Comparison of ENCODE assay signal across 9 cellular contexts in genomic region chr7:104883248-104883717, GRCh38.
DNase-seq lines count a peak whose midpoint lies in the region; ATAC-seq and TF ChIP-seq lines count a peak whose summit lies in the region.
"Had no signal": no experiment of that assay in that cellular context is flagged by ENCODE, and none has a peak within 500 bp of the region (broad histone marks: within the 10 kb centered on the region; RNA-seq: fewer than 3 reads in every experiment).

No MANE protein-coding gene starts in this region.

- H3K4me3 ChIP-seq in Caco-2 (ENCODE audit: low read depth, low read length): no peak overlapping the region

- H3K27ac Mint-ChIP-seq in Caco-2 (ENCODE audit: unreplicated experiment): no peak overlapping the region
- H3K27ac Mint-ChIP-seq in memory B cell: no peak overlapping the region
- H3K27ac Mint-ChIP-seq: CD8-positive, alpha-beta memory T cell had no signal

- H3K36me3 Mint-ChIP-seq in Caco-2 (ENCODE audit: insufficient read depth, unreplicated experiment) (no peaks in the 10 kb centered on the region), memory B cell (no peaks in the 10 kb centered on the region)
- H3K36me3 Mint-ChIP-seq: CD8-positive, alpha-beta memory T cell had no signal

- H3K9me3 ChIP-seq in Caco-2: no peaks in the 10 kb centered on the region

- H3K27me3 Mint-ChIP-seq in Caco-2 (ENCODE audit: insufficient read depth, unreplicated experiment) (no peaks in the 10 kb centered on the region), memory B cell (peaks cover 11% of the 10 kb centered on the region)

- peak; percentile 22 for ATAC-seq in GM21528 (IDR thresholded peaks at IDR 0.05; ENCODE audit: low FRiP score, unreplicated experiment)
- peak; percentile 39 for ATAC-seq in SK-N-SH treated with all-trans-retinoic acid at 6 μM for 48 hours
- ATAC-seq in memory B cell (ENCODE audit: low read depth): peak; percentile 11

- POLR2A ChIA-PET in Caco-2 (lab: Charles Lee): no interaction called here

- intact Hi-C loops in Caco-2 (cut with micrococcal nuclease; ENCODE audit: unreplicated experiment): loop anchor here (1.0 kb wide), 1 partner anchor 35 kb away; no protein-coding TSS in a partner anchor

- CTCF ChIA-PET in Caco-2 (lab: Charles Lee): interaction anchor here (1.0 to 2.3 kb wide), 7 partner anchors 9 to 121 kb away, joined by 3 to 51 read pairs (median 6); no protein-coding TSS in a partner anchor

- H3K36me3 ChIP-seq in Caco-2 (ENCODE audit: control insufficient read depth, insufficient read depth, low read length): no peaks in the 10 kb centered on the region

- H3K4me1 Mint-ChIP-seq in Caco-2 (ENCODE audit: low read depth, unreplicated experiment) (peaks cover 6% of the 10 kb centered on the region), memory B cell (peaks cover 11% of the 10 kb centered on the region)

- H3K4me1 ChIP-seq in Caco-2: 0 out of 2 replicates have a peak, but pooled peaks cover 4% of the 10 kb centered on the region

- H3K9me3 Mint-ChIP-seq in Caco-2 (ENCODE audit: unreplicated experiment) (no peaks in the 10 kb centered on the region), memory B cell (no peaks in the 10 kb centered on the region)

- peak overlapping the region; percentile 51 for H3K4me3 Mint-ChIP-seq in Caco-2 (ENCODE audit: unreplicated experiment)
- H3K4me3 Mint-ChIP-seq in memory B cell: no peak overlapping the region
- H3K4me3 Mint-ChIP-seq: CD8-positive, alpha-beta memory T cell had no signal

- no peak for TF ChIP-seq CTCF in Caco-2 (IDR thresholded peaks at IDR 0.05; ENCODE audit: insufficient read depth in 1 of 2, low read depth in 1 of 2, low read length in 1 of 2, severe bottlenecking in 1 of 2, unreplicated experiment in 1 of 2)

- BruUV-seq in Caco-2 (replicated peaks; lab: Mats Ljungman, UMichigan): no TSS peak

- DNase-seq in Caco-2 (no peak), memory B cell (ENCODE audit: low spot score in 2 of 2) (no peak), activated gamma-delta T cell (lab: John Stamatoyannopoulos, UW) (no peak), EL (no peak), NCI-H1694 treated with DMSO at 0.1 percent for 48 hours (lab: John Stamatoyannopoulos, UW) (no peak)
- DNase-seq in activated CD4-positive, alpha-beta T cell treated with anti-CD3 and anti-CD28 coated beads for 48 hours: no peak

- no peaks in the 10 kb centered on the region for H3K27me3 ChIP-seq in Caco-2 (replicated peaks; ENCODE audit: control insufficient read depth, insufficient read depth, low read length)

TF ChIP-seq in SK-N-SH treated with all-trans-retinoic acid at 6 μM for 48 hours, 23 proteins besides CTCF, POLR2A, EP300 and RAD21:
- TF ChIP-seq, protein P1, sequence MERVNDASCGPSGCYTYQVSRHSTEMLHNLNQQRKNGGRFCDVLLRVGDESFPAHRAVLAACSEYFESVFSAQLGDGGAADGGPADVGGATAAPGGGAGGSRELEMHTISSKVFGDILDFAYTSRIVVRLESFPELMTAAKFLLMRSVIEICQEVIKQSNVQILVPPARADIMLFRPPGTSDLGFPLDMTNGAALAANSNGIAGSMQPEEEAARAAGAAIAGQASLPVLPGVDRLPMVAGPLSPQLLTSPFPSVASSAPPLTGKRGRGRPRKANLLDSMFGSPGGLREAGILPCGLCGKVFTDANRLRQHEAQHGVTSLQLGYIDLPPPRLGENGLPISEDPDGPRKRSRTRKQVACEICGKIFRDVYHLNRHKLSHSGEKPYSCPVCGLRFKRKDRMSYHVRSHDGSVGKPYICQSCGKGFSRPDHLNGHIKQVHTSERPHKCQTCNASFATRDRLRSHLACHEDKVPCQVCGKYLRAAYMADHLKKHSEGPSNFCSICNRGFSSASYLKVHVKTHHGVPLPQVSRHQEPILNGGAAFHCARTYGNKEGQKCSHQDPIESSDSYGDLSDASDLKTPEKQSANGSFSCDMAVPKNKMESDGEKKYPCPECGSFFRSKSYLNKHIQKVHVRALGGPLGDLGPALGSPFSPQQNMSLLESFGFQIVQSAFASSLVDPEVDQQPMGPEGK (CRISPR knock-in tag; IDR thresholded peaks at IDR 0.05; ENCODE audit: borderline replicate concordance): no peak
- TF ChIP-seq ZFP3 (CRISPR knock-in tag; IDR thresholded peaks at IDR 0.05) (no peak), GLIS3 (CRISPR knock-in tag; IDR thresholded peaks at IDR 0.05) (no peak)
TF ChIP-seq in SK-N-SH treated with all-trans-retinoic acid at 6 μM for 48 hours: peak in this region for 0.
